Comparison of ENCODE assay signal across 11 cellular contexts in genomic region chr4:114600066-114600552, GRCh38. TPM values are rescaled to one million over a fixed set of nuclear protein-coding genes. Genes with fewer than 3 reads are reported as not detected.
DNase-seq lines count a peak whose midpoint lies in the region; ATAC-seq, FAIRE-seq and TF ChIP-seq lines count a peak whose summit lies in the region.
"Had no signal": no experiment of that assay in that cellular context is flagged by ENCODE, and none has a peak within 500 bp of the region (broad histone marks: within the 10 kb centered on the region; RNA-seq: fewer than 3 reads in every experiment).

No MANE protein-coding gene starts in this region.

- H3K27ac Mint-ChIP-seq in endodermal cell: no peak overlapping the region

- H3K4me3 ChIP-seq in GM12864 (ENCODE audit: low read depth, low read length) (peak overlapping the region; percentile 57), endodermal cell (ENCODE audit: low read length) (peak overlapping the region; percentile 88), parathyroid adenoma (ENCODE audit: low read depth, low read length) (peak overlapping the region; percentile 43)

- H3K27ac ChIP-seq in endodermal cell (ENCODE audit: low read depth, low read length) (no peak overlapping the region), parathyroid adenoma (no peak overlapping the region)

- H3K4me2 ChIP-seq in parathyroid adenoma (ENCODE audit: low read length): peak overlapping the region; percentile 61

- H3K27me3 ChIP-seq in endodermal cell (ENCODE audit: control insufficient read depth, insufficient read depth, low read length, poor library complexity, severe bottlenecking): peaks cover 26% of the 10 kb centered on the region
- no peaks in the 10 kb centered on the region for H3K27me3 ChIP-seq in parathyroid adenoma (ENCODE audit: control insufficient read depth, insufficient read depth, low read length)

- H3K36me3 ChIP-seq in endodermal cell (ENCODE audit: control insufficient read depth, insufficient read depth, low read length): no peaks in the 10 kb centered on the region
- H3K36me3 ChIP-seq in parathyroid adenoma (ENCODE audit: control insufficient read depth, insufficient read depth, low read length): no peaks in the 10 kb centered on the region

- H3K4me3 Mint-ChIP-seq in endodermal cell: peak overlapping the region; percentile 78

- peaks cover 15% of the 10 kb centered on the region for H3K9me3 ChIP-seq in endodermal cell (ENCODE audit: control insufficient read depth, low read length)
- H3K9me3 ChIP-seq in parathyroid adenoma (ENCODE audit: control insufficient read depth, low read length): no peaks in the 10 kb centered on the region

- peaks cover 9% of the 10 kb centered on the region for H3K36me3 Mint-ChIP-seq in endodermal cell (ENCODE audit: low read depth)

- H3K4me1 Mint-ChIP-seq in endodermal cell: peaks cover 7% of the 10 kb centered on the region

- H3K9me3 Mint-ChIP-seq in endodermal cell: peaks cover 12% of the 10 kb centered on the region

- H2AFZ ChIP-seq in parathyroid adenoma: peak overlapping the region; percentile 66

- H3K9ac ChIP-seq in endodermal cell (ENCODE audit: extremely low read depth, low read length, poor library complexity, severe bottlenecking) (no peak overlapping the region), parathyroid adenoma (no peak overlapping the region)

- H3K4me1 ChIP-seq in endodermal cell (ENCODE audit: control insufficient read depth, insufficient read depth, low read length) (no peaks in the 10 kb centered on the region), parathyroid adenoma (no peaks in the 10 kb centered on the region)

- H3K79me2 ChIP-seq in parathyroid adenoma: no peaks in the 10 kb centered on the region

- DNase-seq in GM12864 (ENCODE audit: low read depth) (no peak), NCI-H748 (lab: John Stamatoyannopoulos, UW; ENCODE audit: unreplicated experiment) (peak; percentile 53), endodermal cell (no peak), foreskin melanocyte (no peak), GM19239 (ENCODE audit: insufficient read length, low spot score) (no peak)
- no peak for DNase-seq in activated effector memory CD4-positive, alpha-beta T cell treated with Interleukin-2 at 50 U/mL for 16 hours
- DNase-seq: NCI-H187 treated with DMSO at 0.1 percent for 48 hours had no signal

- WGBS in endodermal cell (ENCODE audit: insufficient coverage in 1 of 2, insufficient read length in 1 of 2), 2 experiments: 14 to 17% methylated on average over 8 to 10 of the region's 11 CpGs

- ATAC-seq in GM18519 (IDR thresholded peaks at IDR 0.05; ENCODE audit: low FRiP score, unreplicated experiment): no peak
- ATAC-seq: activated CD4-positive, CD25-positive, alpha-beta regulatory T cell treated with anti-CD3 and anti-CD28 coated beads, Interleukin-2, amount 50 U/mL, for 24 hours had no signal

- no peak for FAIRE-seq in GM19239 (lab: Jason Lieb, UNC)

- TF ChIP-seq CTCF in GM12864 (IDR thresholded peaks at IDR 0.05; ENCODE audit: low read depth, low read length, missing control alignments) (no peak), endodermal cell (conservative IDR thresholded peaks at IDR 0.05) (no peak), parathyroid adenoma (IDR thresholded peaks at IDR 0.05) (no peak)

- peaks cover 27% of the 10 kb centered on the region for H3K27me3 Mint-ChIP-seq in endodermal cell (ENCODE audit: insufficient read depth)

RNA-seq across cellular contexts. Expression of gene UGT8, which starts 1.5 kb away (rescaled TPM):
- total RNA-seq in endodermal cell: 10 to 100 TPM in 1 of 2 donors, 1 to 10 TPM in 1; 4.8 to 10.4 TPM
- polyA plus RNA-seq in endodermal cell (2013, experiment 1 of 2): 3.9 TPM
- 3.4 TPM for polyA plus RNA-seq in endodermal cell (2013, experiment 2 of 2)
- total RNA-seq: dermis microvascular lymphatic vessel endothelial cell had no signal
